Comparison of ENCODE assay signal across 19 cellular contexts in the genomic region with DNA sequence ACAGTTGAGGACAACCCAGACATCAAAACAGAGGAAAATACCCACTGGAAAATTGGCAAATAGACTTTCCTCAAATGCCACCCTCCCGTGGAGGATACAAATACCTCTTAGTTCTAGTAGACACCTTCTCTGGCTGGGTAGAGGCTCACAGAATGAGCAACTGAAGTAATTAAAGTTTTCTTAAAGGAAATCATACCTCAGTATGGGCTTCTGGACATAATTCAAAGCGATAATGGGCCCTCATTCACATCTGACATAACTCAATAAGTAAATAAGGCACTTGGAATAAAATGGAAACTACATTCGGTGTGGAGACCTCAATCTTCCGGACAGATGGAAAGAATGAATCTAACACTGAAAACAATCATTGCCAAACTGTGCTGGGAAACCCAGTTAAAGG.
DNase-seq lines count a peak whose midpoint lies in the region; ATAC-seq and TF ChIP-seq lines count a peak whose summit lies in the region.
"Had no signal": no experiment of that assay in that cellular context is flagged by ENCODE, and none has a peak within 500 bp of the region (broad histone marks: within the 10 kb centered on the region; RNA-seq: fewer than 3 reads in every experiment).

No MANE protein-coding gene starts in this region.

- ATAC-seq in Right ventricle myocardium inferior, result no peak
- no peak for ATAC-seq in GM18511 (IDR thresholded peaks at IDR 0.05; ENCODE audit: unreplicated experiment)
- ATAC-seq in lower lobe of right lung, result no peak

- no peaks in the 10 kb centered on the region for H3K79me2 ChIP-seq in osteoblast (ENCODE audit: insufficient read depth, low read length)

- H3K4me1 ChIP-seq in right atrium auricular region (peaks cover 0 to 19% of the 10 kb centered on the region in 2 donors), osteoblast (ENCODE audit: insufficient read depth, low read length) (no peaks in the 10 kb centered on the region), lower lobe of right lung (no peaks in the 10 kb centered on the region)
- H3K4me1 ChIP-seq: BE2C had no signal

- no peak overlapping the region for H2AFZ ChIP-seq in osteoblast (ENCODE audit: low read length)

- no peaks in the 10 kb centered on the region for H4K20me1 ChIP-seq in osteoblast (ENCODE audit: insufficient read depth, low read length)

- H3K4me2 ChIP-seq in osteoblast (ENCODE audit: insufficient read depth, low read length), result no peak overlapping the region

- H3K36me3 ChIP-seq in right atrium auricular region (no peaks in the 10 kb centered on the region), osteoblast (ENCODE audit: insufficient read depth, low read length) (no peaks in the 10 kb centered on the region), lower lobe of right lung (no peaks in the 10 kb centered on the region)
- H3K36me3 ChIP-seq: BE2C had no signal

- H3K9me3 ChIP-seq in right atrium auricular region (no peaks in the 10 kb centered on the region), osteoblast (ENCODE audit: low read depth, low read length) (no peaks in the 10 kb centered on the region), lower lobe of right lung (no peaks in the 10 kb centered on the region)
- H3K9me3 ChIP-seq: BE2C had no signal

- no peaks in the 10 kb centered on the region for H3K27me3 ChIP-seq in right atrium auricular region
- no peaks in the 10 kb centered on the region for H3K27me3 ChIP-seq in osteoblast (ENCODE audit: insufficient read depth, low read length)
- no peaks in the 10 kb centered on the region for H3K27me3 ChIP-seq in lower lobe of right lung (ENCODE audit: low read depth)
- H3K27me3 ChIP-seq: BE2C had no signal

- intact Hi-C loops in Right ventricle myocardium inferior (cut with DNase I) (loop anchor here (2.0 to 10.0 kb wide), 3 partner anchors 68 to 265 kb away; no protein-coding TSS in a partner anchor), lower lobe of right lung (cut with DNase I) (no loop called here)

- H3K4me3 ChIP-seq in right atrium auricular region (no peak overlapping the region), epithelial cell of proximal tubule (ENCODE audit: low read depth, low read length) (peak overlapping the region; percentile 36), osteoblast (ENCODE audit: insufficient read depth, low read length) (no peak overlapping the region), lower lobe of right lung (no peak overlapping the region)

- TF ChIP-seq CTCF in right atrium auricular region (IDR thresholded peaks at IDR 0.05) (no peak), epithelial cell of proximal tubule (conservative IDR thresholded peaks at IDR 0.05; ENCODE audit: low read depth, low read length) (no peak), osteoblast (IDR thresholded peaks at IDR 0.05; ENCODE audit: extremely low read depth, low read depth, low read length) (no peak), lower lobe of right lung (IDR thresholded peaks at IDR 0.05) (no peak)

- H3K27ac ChIP-seq in right atrium auricular region (peak overlapping the region; percentile 49 to 93), osteoblast (ENCODE audit: low read depth, low read length) (no peak overlapping the region), lower lobe of right lung (no peak overlapping the region)
- H3K27ac ChIP-seq: RWPE1 had no signal

- DNase-seq in right atrium auricular region (ENCODE audit: low spot score) (no peak), Right ventricle myocardium inferior (ENCODE audit: missing footprints) (no peak), epithelial cell of proximal tubule (ENCODE audit: low read depth) (no peak), osteoblast (ENCODE audit: insufficient read length, low spot score, missing footprints) (peak; percentile 53), lower lobe of right lung (no peak), NCI-H2227 (lab: John Stamatoyannopoulos, UW; ENCODE audit: unreplicated experiment) (no peak)
- no peak for DNase-seq in effector CD8-positive, alpha-beta T cell (lab: John Stamatoyannopoulos, UW)
- DNase-seq: BE2C, GF-D8, GOT3, Karpas-422, MV-4-11, NCI-H1105 treated with DMSO at 0.1 percent for 48 hours, NCI-H2081, NCI-H2171, NCI-H446, NCI-H526 had no signal

Comparison
In these comparisons a context has a peak if more than half of its experiments do, and no peak if none do; other contexts are left out.
1. H3K27ac ChIP-seq: peak in right atrium auricular region (2 of 2); none in osteoblast (single experiment) and lower lobe of right lung (single experiment).